Comparison of ENCODE assay signal across 8 cellular contexts in the genomic region with DNA sequence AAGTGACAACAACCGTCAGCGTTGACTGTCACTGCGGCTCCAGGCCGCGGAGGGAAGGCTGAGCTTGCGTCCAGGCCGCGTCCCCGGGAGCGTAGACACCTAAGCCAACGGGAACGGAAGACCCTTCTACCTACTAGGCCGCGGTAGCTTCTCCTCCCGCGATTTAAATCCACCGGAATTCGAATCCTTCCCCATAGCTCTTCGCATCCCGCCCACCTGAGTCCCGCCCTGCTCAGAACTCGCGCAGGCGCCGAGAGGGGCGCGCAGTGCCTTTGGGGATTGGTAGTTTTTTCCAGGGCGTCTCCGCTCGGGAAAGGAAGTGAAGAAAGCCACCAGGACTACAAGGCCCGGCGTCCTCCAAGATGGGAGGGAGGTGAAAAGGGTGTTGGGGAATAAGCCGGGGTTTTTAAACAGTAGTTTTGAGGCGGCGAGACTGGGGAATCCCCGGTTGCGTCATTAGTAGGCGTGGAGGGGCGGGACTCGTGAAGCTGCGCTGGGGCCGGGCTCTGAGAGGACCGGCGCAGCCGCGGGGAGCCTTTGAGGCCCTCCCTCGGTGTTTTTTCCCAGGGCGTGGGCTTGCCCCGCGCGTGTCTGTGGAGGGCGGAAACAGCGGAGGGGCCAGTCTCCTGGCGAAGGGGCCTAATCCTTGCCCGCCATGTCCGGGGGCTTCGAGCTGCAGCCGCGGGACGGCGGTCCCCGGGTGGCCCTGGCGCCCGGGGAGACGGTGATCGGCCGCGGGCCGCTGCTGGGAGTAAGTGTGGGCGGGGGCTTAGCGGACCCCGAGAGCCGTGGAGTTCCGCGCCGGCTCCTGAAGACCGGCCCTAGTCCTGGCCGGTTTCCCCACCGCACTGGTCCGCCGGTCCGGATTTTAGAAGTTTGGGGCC. TPM values are rescaled to one million over a fixed set of nuclear protein-coding genes. Genes with fewer than 3 reads are reported as not detected.
DNase-seq lines count a peak whose midpoint lies in the region; ATAC-seq and TF ChIP-seq lines count a peak whose summit lies in the region.

A gene with protein sequence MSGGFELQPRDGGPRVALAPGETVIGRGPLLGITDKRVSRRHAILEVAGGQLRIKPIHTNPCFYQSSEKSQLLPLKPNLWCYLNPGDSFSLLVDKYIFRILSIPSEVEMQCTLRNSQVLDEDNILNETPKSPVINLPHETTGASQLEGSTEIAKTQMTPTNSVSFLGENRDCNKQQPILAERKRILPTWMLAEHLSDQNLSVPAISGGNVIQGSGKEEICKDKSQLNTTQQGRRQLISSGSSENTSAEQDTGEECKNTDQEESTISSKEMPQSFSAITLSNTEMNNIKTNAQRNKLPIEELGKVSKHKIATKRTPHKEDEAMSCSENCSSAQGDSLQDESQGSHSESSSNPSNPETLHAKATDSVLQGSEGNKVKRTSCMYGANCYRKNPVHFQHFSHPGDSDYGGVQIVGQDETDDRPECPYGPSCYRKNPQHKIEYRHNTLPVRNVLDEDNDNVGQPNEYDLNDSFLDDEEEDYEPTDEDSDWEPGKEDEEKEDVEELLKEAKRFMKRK (plus strand): TSS at position 509 of the 884 bp plus-strand sequence. CDS start 147 bp downstream, at position 656.
A gene with protein sequence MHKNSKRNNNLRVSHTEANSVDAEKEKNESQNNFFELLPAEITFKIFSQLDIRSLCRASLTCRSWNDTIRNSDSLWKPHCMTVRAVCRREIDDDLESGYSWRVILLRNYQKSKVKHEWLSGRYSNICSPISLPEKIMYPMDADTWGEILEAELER (minus strand): TSS at position 218 of the 884 bp plus-strand sequence. CDS start 2,149 bp downstream, outside the sequence.

- peaks cover 15% of the 10 kb centered on the region for H3K4me1 ChIP-seq in HAP-1

- H3K9me3 Mint-ChIP-seq in natural killer cell treated with Interleukin-12 subunit alpha and Interleukin-12 subunit beta and Interleukin-15 and Interleukin-18, amount 100 ng/mL, for 72 hours, result no peaks in the 10 kb centered on the region

- peak within 1 kb of the TSS; percentile 99 for H3K4me3 Mint-ChIP-seq in natural killer cell treated with Interleukin-12 subunit alpha and Interleukin-12 subunit beta and Interleukin-15 and Interleukin-18, amount 100 ng/mL, for 72 hours

- no peaks in the 10 kb centered on the region; the same call in 1 of the 2 replicates for H3K36me3 ChIP-seq in HAP-1 (replicated peaks)
- no peaks in the 10 kb centered on the region for H3K36me3 ChIP-seq in MG63

- ATAC-seq in natural killer cell treated with Interleukin-12 subunit alpha and Interleukin-12 subunit beta and Interleukin-15 and Interleukin-18, amount 100 ng/mL, for 72 hours, result peak; percentile 95 to 96

- DNase-seq in G401 (ENCODE audit: low spot score) (peak; percentile 98), HAP-1 (ENCODE audit: low spot score in 2 of 2) (peak; percentile 97 to 98), MG63 (peak; percentile 98), SHP77 (lab: John Stamatoyannopoulos, UW) (peak; percentile 99), activated gamma-delta T cell (lab: John Stamatoyannopoulos, UW) (peak; percentile 89), fibroblast of the aortic adventitia (ENCODE audit: low read depth) (peak; percentile 99)
- peak; percentile 98 for DNase-seq in natural killer cell treated with Interleukin-12 subunit alpha and Interleukin-12 subunit beta and Interleukin-15 and Interleukin-18, amount 100 ng/mL, for 72 hours (ENCODE audit: low spot score)
- peak; percentile 98 for DNase-seq in stimulated activated naive CD4-positive, alpha-beta T cell treated with Interleukin-2 at 50 U/mL for 16 hours (lab: John Stamatoyannopoulos, UW)

- in situ Hi-C loops in G401 (cut with HindIII; ENCODE audit: low sequenced_read_pairs) (no loop called here), HAP-1 (cut with MboI; ENCODE audit: low sequenced_read_pairs) (loop anchor here (10.0 to 25.0 kb wide), 3 partner anchors 270 to 845 kb away; a partner anchor contains a TSS)

- H3K4me1 Mint-ChIP-seq in natural killer cell treated with Interleukin-12 subunit alpha and Interleukin-12 subunit beta and Interleukin-15 and Interleukin-18, amount 100 ng/mL, for 72 hours (ENCODE audit: low read depth in 2 of 2), result peaks cover 25 to 32% of the 10 kb centered on the region in 2 donors

- no peaks in the 10 kb centered on the region for H3K36me3 Mint-ChIP-seq in natural killer cell treated with Interleukin-12 subunit alpha and Interleukin-12 subunit beta and Interleukin-15 and Interleukin-18, amount 100 ng/mL, for 72 hours

- H3K4me3 ChIP-seq in HAP-1, result peak within 1 kb of the TSS; percentile 88
- H3K4me3 ChIP-seq in MG63, result peak within 1 kb of the TSS; percentile 80
- peak within 1 kb of the TSS; percentile 83 for H3K4me3 ChIP-seq in fibroblast of the aortic adventitia (ENCODE audit: low read depth, low read length)

- peak within 1 kb of the TSS; percentile 88 to 97 for H3K27ac Mint-ChIP-seq in natural killer cell treated with Interleukin-12 subunit alpha and Interleukin-12 subunit beta and Interleukin-15 and Interleukin-18, amount 100 ng/mL, for 72 hours

- no peak for TF ChIP-seq CTCF in fibroblast of the aortic adventitia (IDR thresholded peaks at IDR 0.05; ENCODE audit: insufficient read depth, low read length)

- H3K9me3 ChIP-seq in HAP-1 (no peaks in the 10 kb centered on the region), MG63 (no peaks in the 10 kb centered on the region)

- H3K27me3 ChIP-seq in HAP-1 (ENCODE audit: low read depth), result no peaks in the 10 kb centered on the region
- no peaks in the 10 kb centered on the region for H3K27me3 ChIP-seq in MG63

- H3K27me3 Mint-ChIP-seq in natural killer cell treated with Interleukin-12 subunit alpha and Interleukin-12 subunit beta and Interleukin-15 and Interleukin-18, amount 100 ng/mL, for 72 hours, result peaks cover 0 to 3% of the 10 kb centered on the region in 2 donors

RNA-seq across cellular contexts. Expression of the first gene that starts in this region (rescaled TPM):
- 0.37 and 0.58 TPM in 2 replicates for total RNA-seq in G401 (2014; rRNA removed; shearing (Covaris generic))
- total RNA-seq in MG63 (2014; rRNA removed; shearing (Covaris generic); ENCODE audit: low replicate concordance), result 0.99 and 2.5 TPM in 2 replicates
- 4.3 and 6.8 TPM in 2 replicates for total RNA-seq in fibroblast of the aortic adventitia (ENCODE audit: low replicate concordance)
- total RNA-seq in natural killer cell treated with Interleukin-12 subunit alpha and Interleukin-12 subunit beta and Interleukin-15 and Interleukin-18, amount 100 ng/mL, for 72 hours, result 1 to 10 TPM; 2.0 to 3.2 TPM

RNA-seq across cellular contexts. Expression of the second gene that starts in this region (rescaled TPM):
- total RNA-seq in G401 (2014; rRNA removed; shearing (Covaris generic)), result under 0.01 TPM in 1 of 2 replicates, not detected in the other
- 0.13 TPM in 1 of 2 replicates, not detected in the other for total RNA-seq in MG63 (2014; rRNA removed; shearing (Covaris generic); ENCODE audit: low replicate concordance)
- under 0.01 and 0.99 TPM in 2 replicates for total RNA-seq in fibroblast of the aortic adventitia (ENCODE audit: low replicate concordance)
- total RNA-seq in natural killer cell treated with Interleukin-12 subunit alpha and Interleukin-12 subunit beta and Interleukin-15 and Interleukin-18, amount 100 ng/mL, for 72 hours, result 1 to 10 TPM; 1.8 to 2.5 TPM

Comparison
In these comparisons a context has a peak if more than half of its experiments do, and no peak if none do; other contexts are left out.
1. Peak in every context shown above with its lines: DNase-seq, ATAC-seq and H3K4me3 ChIP-seq.
2. Peak in DNase-seq in G401; RNA of the genes that start here not detected or under 1 TPM.